In genomic region chr10:22615819-22616499, GRCh38 we compare ENCODE assay signal across 1 cellular context.
A peak's percentile ranks its signal among the peaks of the same experiment; 100 is the strongest.
TF ChIP-seq lines count a peak whose summit lies in the region.

No MANE protein-coding gene starts in this region.

TF ChIP-seq in K562, 482 proteins besides CTCF, POLR2A, EP300 and RAD21 (continued from another document and continues in another):
- TF ChIP-seq ZNF609 (CRISPR knock-in tag; IDR thresholded peaks at IDR 0.05; ENCODE audit: borderline replicate concordance) (no peak), RBFOX2 (IDR thresholded peaks at IDR 0.05; ENCODE audit: low read depth, low read length) (peak; percentile 72), CEBPB (tag; IDR thresholded peaks at IDR 0.05) (peak; percentile 63; the same call in 1 of the 2 replicates), GABPB1 (CRISPR knock-in tag; IDR thresholded peaks at IDR 0.05) (no peak), RBM34 (IDR thresholded peaks at IDR 0.05; ENCODE audit: borderline replicate concordance, insufficient read depth, low read length) (no peak), ZBTB12 (CRISPR knock-in tag; IDR thresholded peaks at IDR 0.05) (no peak), XRCC3 (IDR thresholded peaks at IDR 0.05) (no peak), GATAD2A (IDR thresholded peaks at IDR 0.05) (no peak), PRMT5 (CRISPR knock-in tag; IDR thresholded peaks at IDR 0.05) (no peak), PATZ1 (CRISPR knock-in tag; IDR thresholded peaks at IDR 0.05; ENCODE audit: borderline replicate concordance) (no peak), BCL6 (CRISPR knock-in tag; IDR thresholded peaks at IDR 0.05) (no peak), THRAP3 (IDR thresholded peaks at IDR 0.05; ENCODE audit: borderline replicate concordance) (no peak), CBFA2T2 (conservative IDR thresholded peaks at IDR 0.05) (no peak), FUS (optimal IDR thresholded peaks at IDR 0.05; ENCODE audit: low read depth, low read length) (no peak), ZKSCAN3 (CRISPR knock-in tag; IDR thresholded peaks at IDR 0.05) (no peak), MCM3 (IDR thresholded peaks at IDR 0.05) (no peak), ELF4 (CRISPR knock-in tag; IDR thresholded peaks at IDR 0.05) (no peak), CBX5 (IDR thresholded peaks at IDR 0.05; ENCODE audit: borderline replicate concordance, low read depth) (no peak), MLX (CRISPR knock-in tag; conservative IDR thresholded peaks at IDR 0.05) (no peak), TCF3 (CRISPR knock-in tag; IDR thresholded peaks at IDR 0.05) (no peak; the same call in 1 of the 2 replicates), SRSF1 (IDR thresholded peaks at IDR 0.05; ENCODE audit: low read depth, low read length) (no peak), MCM2 (IDR thresholded peaks at IDR 0.05; ENCODE audit: low read depth) (no peak), ZNF592 (IDR thresholded peaks at IDR 0.05) (peak; percentile 94), CXXC5 (CRISPR knock-in tag; IDR thresholded peaks at IDR 0.05) (peak; percentile 40), MTA1 (IDR thresholded peaks at IDR 0.05; ENCODE audit: borderline replicate concordance) (peak; percentile 67; the same call in 1 of the 2 replicates), KAT2B (IDR thresholded peaks at IDR 0.05; ENCODE audit: low read depth, low read length) (no peak), CCAR2 (IDR thresholded peaks at IDR 0.05; ENCODE audit: low read depth, low read length) (no peak), MBD1 (CRISPR knock-in tag; IDR thresholded peaks at IDR 0.05) (no peak), ATF6 (CRISPR knock-in tag; IDR thresholded peaks at IDR 0.05) (no peak), RERE (CRISPR knock-in tag; IDR thresholded peaks at IDR 0.05; ENCODE audit: borderline replicate concordance) (no peak), E2F4 (CRISPR knock-in tag; IDR thresholded peaks at IDR 0.05; ENCODE audit: low read depth) (no peak; the same call in 1 of the 2 replicates), SMAD3 (CRISPR knock-in tag; conservative IDR thresholded peaks at IDR 0.05) (no peak), STAG1 (CRISPR knock-in tag; IDR thresholded peaks at IDR 0.05; ENCODE audit: borderline replicate concordance) (no peak)
